ENCODE assay signal across 28 cellular contexts in genomic region chr10:49220679-49221078, GRCh38. TPM values are rescaled to one million over a fixed set of nuclear protein-coding genes. Genes with fewer than 3 reads are reported as not detected.
"Had no signal": no experiment of that assay in that cellular context is flagged by ENCODE, and none has a peak within 500 bp of the region (broad histone marks: within the 10 kb centered on the region; RNA-seq: fewer than 3 reads in every experiment).

No MANE protein-coding gene starts in this region.

- H3K27ac ChIP-seq: heart right ventricle, hepatocyte, lower lobe of right lung, neural progenitor cell, neutrophil, parathyroid adenoma, psoas muscle, right lobe of liver, suprapubic skin, thoracic aorta, tibial artery, upper lobe of right lung had no signal

- H3K9ac ChIP-seq: neural progenitor cell, parathyroid adenoma had no signal

- H3K27me3 Mint-ChIP-seq: stimulated activated memory B cell treated with anti-CD40 and anti-IgM and Interleukin-4, amounts not matched to agents 10 μg/mL and 1 μg/mL and 100 μg/mL, for 72 hours had no signal

- H3K27me3 ChIP-seq: heart right ventricle, neural progenitor cell, neutrophil, right lobe of liver, suprapubic skin, upper lobe of right lung had no signal

- H3K9me3 Mint-ChIP-seq: natural killer cell had no signal

- DNase-seq: islet precursor cell; lower lobe of right lung; mesenchymal stem cell; natural killer cell; nephron progenitor cell; occipital lobe; psoas muscle; right lobe of liver; stimulated activated CD4-positive, alpha-beta T cell treated with anti-CD3 and anti-CD28 coated beads, Interleukin-1b, Interleukin-23, amount 100 ng/mL, for 48 hours; stimulated activated CD4-positive, alpha-beta T cell treated with anti-CD3 and anti-CD28 coated beads, Interleukin-2, amount 100 ng/mL, for 48 hours; stimulated activated CD4-positive, alpha-beta T cell treated with anti-CD3 and anti-CD28 coated beads, Interleukin-4, amount 100 ng/mL, for 4 hours; stimulated activated CD8-positive, alpha-beta memory T cell treated with anti-CD3 and anti-CD28 coated beads, Interleukin-4, amount 100 ng/mL, for 48 hours; stimulated activated naive CD4-positive, alpha-beta T cell treated with Interleukin-2 at 50 U/mL for 16 hours; tibial artery; trophoblast cell; upper lobe of right lung had no signal

- H3K4me1 Mint-ChIP-seq: neural progenitor cell had no signal

- H3K27ac Mint-ChIP-seq: natural killer cell; nephron progenitor cell; neural progenitor cell; stimulated activated memory B cell treated with anti-CD40 and anti-IgM and Interleukin-4, amounts not matched to agents 10 μg/mL and 1 μg/mL and 100 μg/mL, for 72 hours had no signal

- H3K4me1 ChIP-seq: lower lobe of right lung, neural progenitor cell, right lobe of liver, suprapubic skin, tibial artery, upper lobe of right lung had no signal

- H3K4me2 ChIP-seq: hepatocyte, neural progenitor cell, smooth muscle cell had no signal

- H2AFZ ChIP-seq: hepatocyte, neural progenitor cell, parathyroid adenoma had no signal

- H3K36me3 ChIP-seq: heart right ventricle, lower lobe of right lung, neural progenitor cell, neutrophil, right lobe of liver, suprapubic skin, thoracic aorta, tibial artery, upper lobe of right lung had no signal

- ATAC-seq: heart right ventricle; left lobe of liver; lower lobe of right lung; natural killer cell; right lobe of liver; stimulated activated memory B cell treated with anti-CD40 and anti-IgM and Interleukin-4, amounts not matched to agents 10 μg/mL and 1 μg/mL and 100 μg/mL, for 72 hours; upper lobe of right lung had no signal

- H3K9me3 ChIP-seq: lower lobe of right lung, neutrophil, psoas muscle, right lobe of liver, suprapubic skin, thoracic aorta, upper lobe of right lung had no signal

- H3K36me3 Mint-ChIP-seq: natural killer cell; neural progenitor cell; stimulated activated memory B cell treated with anti-CD40 and anti-IgM and Interleukin-4, amounts not matched to agents 10 μg/mL and 1 μg/mL and 100 μg/mL, for 72 hours had no signal

- H3K4me3 ChIP-seq: heart right ventricle, hepatocyte, lower lobe of right lung, neural progenitor cell, psoas muscle, right lobe of liver, smooth muscle cell, suprapubic skin, thoracic aorta, tibial artery, upper lobe of right lung had no signal

- H3K4me3 Mint-ChIP-seq: natural killer cell; nephron progenitor cell; neural progenitor cell; stimulated activated memory B cell treated with anti-CD40 and anti-IgM and Interleukin-4, amounts not matched to agents 10 μg/mL and 1 μg/mL and 100 μg/mL, for 72 hours had no signal

RNA-seq across cellular contexts. Expression of gene TMEM273, which starts 32.5 kb away (rescaled TPM):
- total RNA-seq: mammary epithelial cell, osteocyte had no signal
- polyA plus RNA-seq: hepatocyte, mammary epithelial cell, smooth muscle cell had no signal
